In the genomic region with DNA sequence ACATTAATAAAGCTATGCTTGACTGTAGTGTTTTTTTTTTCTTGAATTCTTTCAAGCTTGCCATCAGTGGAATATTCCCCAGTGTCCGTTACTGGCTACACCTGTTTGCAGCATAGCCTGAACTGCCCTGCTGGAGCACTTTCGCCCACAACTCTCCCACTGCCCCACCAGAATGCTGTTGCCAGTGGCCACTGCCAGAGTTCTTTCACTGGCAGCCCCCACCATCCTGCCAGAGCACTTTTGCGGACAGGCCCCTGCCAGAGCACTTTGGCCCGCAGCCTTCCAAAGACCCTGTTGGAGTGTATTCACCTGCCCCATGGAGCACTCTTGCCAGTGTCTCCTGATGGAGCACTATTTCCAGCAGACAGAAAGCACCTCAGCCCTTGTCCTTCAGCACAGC, we compare ENCODE assay signal across 32 cellular contexts.
A peak's percentile ranks its signal among the peaks of the same experiment; 100 is the strongest.
DNase-seq lines count a peak whose midpoint lies in the region; ATAC-seq, FAIRE-seq and TF ChIP-seq lines count a peak whose summit lies in the region.
"Had no signal": no experiment of that assay in that cellular context is flagged by ENCODE, and none has a peak within 500 bp of the region (broad histone marks: within the 10 kb centered on the region; RNA-seq: fewer than 3 reads in every experiment).

No MANE protein-coding gene starts in this region.

- peak; percentile 41 for DNase-seq in kidney
- no peak for DNase-seq in neuronal stem cell (ENCODE audit: low spot score)
- peak; percentile 57 for DNase-seq in spleen
- DNase-seq in mesenteric fat pad (ENCODE audit: low spot score) = no peak
- DNase-seq: 8988T; ACHN; AML-193; BE2C; C1 segment of cervical spinal cord; Caco-2; Calu3; CD4-positive, alpha-beta memory T cell; CD4-positive, alpha-beta T cell; CD4-positive, CD25-positive, alpha-beta regulatory T cell; CD8-positive, alpha-beta memory T cell; CD8-positive, alpha-beta T cell; COR-L47; DMS 273 treated with DMSO at 0.1 percent for 48 hours; DMS153; DMS53; DMS79; DMS79 treated with DMSO at 0.1 percent for 48 hours; DND-41; EL had no signal

- H3K4me2 ChIP-seq in neuronal stem cell (ENCODE audit: insufficient read depth, low read length, poor library complexity, severe bottlenecking) = no peak overlapping the region
- H3K4me2 ChIP-seq: A549; BLaER1; BLaER1 treated with 17β-estradiol and CSF1 and Interleukin-3, amounts not matched to agents 10 nM and 100 nM had no signal

- no peak overlapping the region for H3K23ac ChIP-seq in neuronal stem cell (ENCODE audit: low read depth, low read length, poor library complexity)

- no peak overlapping the region for H4K91ac ChIP-seq in neuronal stem cell (ENCODE audit: low read depth, low read length, poor library complexity)

- no peak for ATAC-seq in HG02763 (IDR thresholded peaks at IDR 0.05; ENCODE audit: unreplicated experiment)
- no peak for ATAC-seq in GM21423 (IDR thresholded peaks at IDR 0.05; ENCODE audit: unreplicated experiment)
- ATAC-seq: A549; CD8-positive, alpha-beta T cell had no signal

- intact Hi-C loops in kidney (cut with DNase I) (no loop called here), spleen (cut with DNase I; ENCODE audit: low total_unique reads) (no loop called here)

- H2AK5ac ChIP-seq in neuronal stem cell (ENCODE audit: low read depth, low read length) = no peak overlapping the region

- no peaks in the 10 kb centered on the region for H3K9me3 ChIP-seq in kidney (ENCODE audit: control insufficient read depth in 1 of 2, low read length in 2 of 2)
- H3K9me3 ChIP-seq in neuronal stem cell (replicated peaks in 1 of 2; ENCODE audit: control insufficient read depth in 2 of 2, insufficient read depth in 1 of 2, low read depth in 1 of 2, low read length in 2 of 2) = no peaks in the 10 kb centered on the region
- H3K9me3 ChIP-seq in spleen = peaks cover 0 to 19% (median 7%) of the 10 kb centered on the region in 8 donors
- H3K9me3 ChIP-seq: A549; BE2C; BLaER1; BLaER1 treated with 17β-estradiol and CSF1 and Interleukin-3, amounts not matched to agents 10 nM and 100 nM; Caco-2 had no signal

- H4K8ac ChIP-seq in neuronal stem cell (ENCODE audit: low read depth, low read length) = no peak overlapping the region

- H3K9ac ChIP-seq in kidney (ENCODE audit: low read length in 2 of 2) (no peak overlapping the region), neuronal stem cell (ENCODE audit: low read depth, low read length, poor library complexity) (no peak overlapping the region)
- H3K9ac ChIP-seq: BLaER1; BLaER1 treated with 17β-estradiol and CSF1 and Interleukin-3, amounts not matched to agents 10 nM and 100 nM had no signal

- TF ChIP-seq POLR2A in spleen (IDR thresholded peaks at IDR 0.05) = no peak

- H2BK5ac ChIP-seq in neuronal stem cell (ENCODE audit: low read length) = no peak overlapping the region

- TF ChIP-seq CTCF in kidney (IDR thresholded peaks at IDR 0.05; ENCODE audit: borderline replicate concordance, extremely low read depth, insufficient read depth) (no peak), spleen (IDR thresholded peaks at IDR 0.05 in 8 of 11, conservative IDR thresholded peaks at IDR 0.05 in 3 of 11) (no peak)

- no peak overlapping the region for H3K14ac ChIP-seq in neuronal stem cell (ENCODE audit: low read length)

- H2BK12ac ChIP-seq in neuronal stem cell (ENCODE audit: low read length) = no peak overlapping the region

- no peak overlapping the region for H2AFZ ChIP-seq in neuronal stem cell (ENCODE audit: low read length)

- H3K79me1 ChIP-seq in neuronal stem cell (ENCODE audit: low read depth, low read length) = no peaks in the 10 kb centered on the region

- H3K27ac ChIP-seq in kidney (ENCODE audit: low read depth in 2 of 2, low read length in 2 of 2) = no peak overlapping the region
- H3K27ac ChIP-seq in neuronal stem cell (replicated peaks; ENCODE audit: low read length) = no peak overlapping the region
- H3K27ac ChIP-seq in spleen = no peak overlapping the region
- H3K27ac ChIP-seq: 22Rv1; A549; BLaER1; BLaER1 treated with 17β-estradiol and CSF1 and Interleukin-3, amounts not matched to agents 10 nM and 100 nM; C4-2B had no signal

- peak overlapping the region; percentile 53 for H3K18ac ChIP-seq in neuronal stem cell (ENCODE audit: low read length)

- H3K4me1 ChIP-seq in kidney (ENCODE audit: control insufficient read depth in 1 of 2, insufficient read depth in 1 of 2, low read depth in 1 of 2, low read length in 2 of 2) = no peaks in the 10 kb centered on the region
- no peaks in the 10 kb centered on the region for H3K4me1 ChIP-seq in neuronal stem cell (ENCODE audit: control insufficient read depth in 2 of 2, insufficient read depth in 1 of 2, low read depth in 1 of 2, low read length in 2 of 2)
- no peaks in the 10 kb centered on the region for H3K4me1 ChIP-seq in spleen
- H3K4me1 ChIP-seq: A549; BE2C; BLaER1; BLaER1 treated with 17β-estradiol and CSF1 and Interleukin-3, amounts not matched to agents 10 nM and 100 nM; Caco-2 had no signal

- H3K4ac ChIP-seq in neuronal stem cell (ENCODE audit: low read length) = no peak overlapping the region

- H3K4me3 ChIP-seq in kidney (ENCODE audit: low read length in 2 of 2) (no peak overlapping the region), neuronal stem cell (ENCODE audit: low read length in 2 of 2) (no peak overlapping the region), spleen (no peak overlapping the region)
- H3K4me3 ChIP-seq: A549; BLaER1; BLaER1 treated with 17β-estradiol and CSF1 and Interleukin-3, amounts not matched to agents 10 nM and 100 nM had no signal

- H3K36me3 ChIP-seq in kidney (ENCODE audit: control insufficient read depth in 1 of 2, insufficient read depth in 2 of 2, low read length in 2 of 2) (no peaks in the 10 kb centered on the region), neuronal stem cell (replicated peaks in 1 of 2; ENCODE audit: control insufficient read depth in 2 of 2, insufficient read depth in 2 of 2, low read length in 2 of 2) (no peaks in the 10 kb centered on the region), spleen (no peaks in the 10 kb centered on the region)
- H3K36me3 ChIP-seq: BE2C; BLaER1; BLaER1 treated with 17β-estradiol and CSF1 and Interleukin-3, amounts not matched to agents 10 nM and 100 nM had no signal

- no peak overlapping the region for H2BK15ac ChIP-seq in neuronal stem cell (ENCODE audit: low read length)

- no CpG with 5 or more reads among the region's 4 CpGs for WGBS in neuronal stem cell (ENCODE audit: extremely low coverage in 2 of 2, insufficient read length in 2 of 2, insufficient replicate concordance in 1 of 2), 2 donors
- WGBS in spleen, 5 donors = 80 to 94% (median 86%) methylated on average over 4 of the region's 4 CpGs

- no peak overlapping the region for H2BK120ac ChIP-seq in neuronal stem cell (ENCODE audit: low read depth, low read length)

- FAIRE-seq in kidney (lab: Jason Lieb, UNC) = no peak
- FAIRE-seq: A549, D721Med had no signal

- H3K27me3 ChIP-seq in neuronal stem cell (ENCODE audit: control insufficient read depth in 3 of 3, insufficient read depth in 3 of 3, low read depth in 1 of 3, low read length in 3 of 3) (no peaks in the 10 kb centered on the region), spleen (replicated peaks in 1 of 7) (no peaks in the 10 kb centered on the region)
- H3K27me3 ChIP-seq: BE2C; BLaER1; BLaER1 treated with 17β-estradiol and CSF1 and Interleukin-3, amounts not matched to agents 10 nM and 100 nM had no signal

Comparison
In these comparisons a context has a peak if more than half of its experiments do, and no peak if none do; other contexts are left out.
1. DNase-seq: peak in kidney (single experiment) and spleen (single experiment); none in neuronal stem cell (single experiment) and mesenteric fat pad (single experiment).